Comparison of ENCODE assay signal across 19 cellular contexts in genomic region chr7:34844936-34845665, GRCh38.
"Had no signal": no experiment of that assay in that cellular context is flagged by ENCODE, and none has a peak within 500 bp of the region (broad histone marks: within the 10 kb centered on the region; RNA-seq: fewer than 3 reads in every experiment).

No MANE protein-coding gene starts in this region.

- H3K27me3 ChIP-seq: body of pancreas, colonic mucosa, spleen, upper lobe of left lung had no signal

- H3K27ac ChIP-seq: body of pancreas, colonic mucosa, esophagus squamous epithelium, heart left ventricle, lower lobe of right lung, spleen, upper lobe of left lung, VCaP had no signal

- H3K4me3 ChIP-seq: body of pancreas, colonic mucosa, esophagus squamous epithelium, heart left ventricle, lower lobe of right lung, spleen, upper lobe of left lung had no signal

- H3K9me3 ChIP-seq: body of pancreas, colonic mucosa, esophagus squamous epithelium, heart left ventricle, lower lobe of right lung, upper lobe of left lung had no signal

- H3K36me3 ChIP-seq: colonic mucosa, esophagus squamous epithelium, heart left ventricle, lower lobe of right lung, spleen, upper lobe of left lung had no signal

- H3K4me3 Mint-ChIP-seq: activated CD8-positive, alpha-beta memory T cell treated with anti-CD3 and anti-CD28 coated beads, Interleukin-2, amount 10 ng/mL, durations not matched to agents 7 days and 5 days; activated naive CD4-positive, alpha-beta T cell treated with anti-CD3 and anti-CD28 coated beads, Interleukin-2, amount 50 U/mL, for 24 hours; mesothelial cell of epicardium; stimulated activated naive CD8-positive, alpha-beta T cell treated with anti-CD3 and anti-CD28 coated beads, Interleukin-15, Interleukin-2, amounts not matched to agents 100 ng/mL and 50 ng/mL, for 24 hours; T-cell had no signal

- H3K9me3 Mint-ChIP-seq: activated naive CD4-positive, alpha-beta T cell treated with anti-CD3 and anti-CD28 coated beads, Interleukin-2, amount 50 U/mL, for 24 hours; mesothelial cell of epicardium; stimulated activated naive CD8-positive, alpha-beta T cell treated with anti-CD3 and anti-CD28 coated beads, Interleukin-15, Interleukin-2, amounts not matched to agents 100 ng/mL and 50 ng/mL, for 24 hours had no signal

- H3K36me3 Mint-ChIP-seq: activated CD8-positive, alpha-beta memory T cell treated with anti-CD3 and anti-CD28 coated beads, Interleukin-2, amount 10 ng/mL, durations not matched to agents 7 days and 5 days; activated naive CD4-positive, alpha-beta T cell treated with anti-CD3 and anti-CD28 coated beads, Interleukin-2, amount 50 U/mL, for 24 hours; mesothelial cell of epicardium; T-cell had no signal

- ATAC-seq: activated CD8-positive, alpha-beta memory T cell treated with anti-CD3 and anti-CD28 coated beads, Interleukin-2, amount 10 ng/mL, durations not matched to agents 7 days and 5 days; body of pancreas; heart left ventricle; left cardiac atrium; lower lobe of right lung; sciatic nerve; T-cell had no signal

- DNase-seq: activated CD4-positive, alpha-beta T cell treated with anti-CD3 and anti-CD28 coated beads for 1 hour; activated CD4-positive, alpha-beta T cell treated with anti-CD3 and anti-CD28 coated beads, Interleukin-2, amount 50 U/mL, for 4 hours; activated CD8-positive, alpha-beta memory T cell treated with anti-CD3 and anti-CD28 coated beads, Interleukin-2, amount 10 ng/mL, durations not matched to agents 7 days and 5 days; activated T-cell treated with anti-CD3 and anti-CD28 coated beads, Interleukin-2, amount 50 U/mL, for 1 hour; body of pancreas; central memory CD4-positive, alpha-beta T cell; colonic mucosa; esophagus squamous epithelium; heart left ventricle; left cardiac atrium; lower lobe of right lung; spleen; T-cell; upper lobe of left lung had no signal

- H3K4me1 ChIP-seq: body of pancreas, colonic mucosa, esophagus squamous epithelium, heart left ventricle, lower lobe of right lung, spleen, upper lobe of left lung had no signal

- H3K4me1 Mint-ChIP-seq: activated naive CD4-positive, alpha-beta T cell treated with anti-CD3 and anti-CD28 coated beads, Interleukin-2, amount 50 U/mL, for 24 hours had no signal

- H3K27ac Mint-ChIP-seq: activated CD8-positive, alpha-beta memory T cell treated with anti-CD3 and anti-CD28 coated beads, Interleukin-2, amount 10 ng/mL, durations not matched to agents 7 days and 5 days; activated naive CD4-positive, alpha-beta T cell treated with anti-CD3 and anti-CD28 coated beads, Interleukin-2, amount 50 U/mL, for 24 hours; mesothelial cell of epicardium; stimulated activated naive CD8-positive, alpha-beta T cell treated with anti-CD3 and anti-CD28 coated beads, Interleukin-15, Interleukin-2, amounts not matched to agents 100 ng/mL and 50 ng/mL, for 24 hours; T-cell had no signal
